ENCODE assay signal across 1 cellular context in the genomic region with DNA sequence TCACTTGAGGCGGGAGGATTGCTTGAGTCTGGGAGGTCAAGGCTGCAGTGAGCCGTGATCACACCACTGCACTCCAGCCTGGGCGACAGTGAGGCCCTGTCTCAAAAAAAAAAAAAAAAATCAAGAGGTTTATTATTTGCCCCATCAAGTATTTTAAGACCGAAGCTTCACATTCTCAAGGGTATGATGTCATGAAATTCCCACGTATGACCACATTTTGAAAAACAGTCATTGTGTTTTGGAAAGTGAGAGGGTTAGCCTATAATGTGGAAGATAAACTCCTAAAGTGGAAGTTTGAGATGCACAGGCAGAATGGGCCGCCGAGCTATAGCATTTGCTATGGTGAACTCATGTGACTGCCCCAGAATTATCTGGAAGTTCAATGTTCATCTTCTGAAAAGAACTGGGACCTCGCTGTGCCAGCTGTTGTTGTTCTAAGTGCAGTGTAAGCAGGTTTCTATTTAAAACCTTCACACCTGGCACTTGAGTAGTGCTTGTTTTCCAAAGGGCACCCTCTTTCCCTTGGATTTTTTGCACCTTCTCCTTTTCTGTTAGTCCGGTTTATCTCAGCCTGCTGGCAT.
TF ChIP-seq lines count a peak whose summit lies in the region.

No MANE protein-coding gene starts in this region.

TF ChIP-seq in IMR-90, 13 proteins besides CTCF, POLR2A, EP300 and RAD21 (continued from another document):
- TF ChIP-seq SMC3 (IDR thresholded peaks at IDR 0.05; ENCODE audit: low read depth, low read length) = no peak
- no peak for TF ChIP-seq MAFK (IDR thresholded peaks at IDR 0.05; ENCODE audit: low read depth, low read length)
- TF ChIP-seq FOS (IDR thresholded peaks at IDR 0.05; ENCODE audit: low read depth, low read length) = no peak
- TF ChIP-seq CHD1 (IDR thresholded peaks at IDR 0.05; ENCODE audit: low read depth, low read length) = no peak
- no peak for TF ChIP-seq NFE2L2 (IDR thresholded peaks at IDR 0.05; ENCODE audit: low read depth, low read length)
- TF ChIP-seq MAZ (IDR thresholded peaks at IDR 0.05; ENCODE audit: borderline replicate concordance, low read depth, low read length) = no peak
TF ChIP-seq in IMR-90: peak in this region for 0.
